22 cellular contexts compared by ENCODE assay signal in the genomic region with DNA sequence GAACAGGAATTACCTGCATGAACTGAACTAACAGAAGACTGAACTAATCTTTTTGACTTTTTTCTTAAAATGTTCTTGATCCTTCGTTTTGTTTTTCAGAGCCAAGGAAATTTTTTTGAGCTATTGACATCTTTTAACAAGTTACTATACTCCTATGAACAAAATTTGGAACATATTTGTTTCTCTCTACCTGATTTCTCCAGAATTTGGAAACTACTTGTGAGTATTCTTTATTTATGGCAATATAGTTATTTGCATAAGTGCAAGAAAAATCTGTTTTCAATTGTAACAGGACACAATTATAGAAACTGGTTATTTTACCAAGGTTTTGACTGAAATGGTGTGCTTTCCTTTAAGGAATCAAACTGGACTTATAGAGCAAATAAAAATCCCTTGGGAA.
DNase-seq lines count a peak whose midpoint lies in the region; ATAC-seq lines count a peak whose summit lies in the region.
"Had no signal": no experiment of that assay in that cellular context is flagged by ENCODE, and none has a peak within 500 bp of the region (broad histone marks: within the 10 kb centered on the region; RNA-seq: fewer than 3 reads in every experiment).

No MANE protein-coding gene starts in this region.

- no peak overlapping the region for H2AK5ac ChIP-seq in mesendoderm (ENCODE audit: low read length)

- no CpG with 5 or more reads among the region's 1 CpG for WGBS in mesendoderm (ENCODE audit: extremely low coverage, insufficient coverage, low lambda C conversion rate)

- H2BK120ac ChIP-seq in mesendoderm (ENCODE audit: low read depth, low read length): no peak overlapping the region

- H3K36me3 ChIP-seq in mesendoderm (ENCODE audit: control insufficient read depth, insufficient read depth, low read length): no peaks in the 10 kb centered on the region
- H3K36me3 ChIP-seq: BE2C, BLaER1 had no signal

- H3K4me1 ChIP-seq in mesendoderm (ENCODE audit: control insufficient read depth, low read depth, low read length): no peaks in the 10 kb centered on the region
- H3K4me1 ChIP-seq: BE2C, BLaER1 had no signal

- no peaks in the 10 kb centered on the region for H3K79me2 ChIP-seq in mesendoderm (ENCODE audit: control insufficient read depth, insufficient read depth, low read length)

- H3K56ac ChIP-seq in mesendoderm (ENCODE audit: low read length): no peak overlapping the region

- peak; percentile 23 for DNase-seq in NAMALWA (ENCODE audit: low spot score)
- DNase-seq in mesendoderm: peak; percentile 13
- no peak for DNase-seq in activated T-cell treated with anti-CD3 and anti-CD28 coated beads, Interleukin-2, amount 50 U/mL, for 48 hours
- no peak for DNase-seq in NCI-H345 (lab: John Stamatoyannopoulos, UW)
- DNase-seq: 8988T; ACHN; BE2C; C1 segment of cervical spinal cord; CD4-positive, alpha-beta memory T cell; CD4-positive, CD25-positive, alpha-beta regulatory T cell; CD8-positive, alpha-beta memory T cell; COR-L47; DMS 273 treated with DMSO at 0.1 percent for 48 hours; DMS153; DMS53; DMS79; DND-41; EL; GDM1 had no signal

- H2BK5ac ChIP-seq in mesendoderm (ENCODE audit: low read length): no peak overlapping the region

- no peak overlapping the region for H3K9ac ChIP-seq in mesendoderm (ENCODE audit: low read length)
- H3K9ac ChIP-seq: BLaER1 had no signal

- H3K27ac ChIP-seq in mesendoderm (ENCODE audit: low read depth, low read length): no peak overlapping the region
- H3K27ac ChIP-seq: BLaER1 had no signal

- H3K4me2 ChIP-seq in mesendoderm (ENCODE audit: low read length): no peak overlapping the region
- H3K4me2 ChIP-seq: BLaER1 had no signal

- H4K5ac ChIP-seq in mesendoderm (ENCODE audit: low read length): no peak overlapping the region

- H3K18ac ChIP-seq in mesendoderm (ENCODE audit: low read length): no peak overlapping the region

- no peak for ATAC-seq in HG02759 (IDR thresholded peaks at IDR 0.05; ENCODE audit: unreplicated experiment)
- ATAC-seq: GM12878 had no signal

- no peaks in the 10 kb centered on the region for H3K79me1 ChIP-seq in mesendoderm (ENCODE audit: low read length)

- H3K23ac ChIP-seq in mesendoderm (ENCODE audit: low read length): no peak overlapping the region

- H2BK15ac ChIP-seq in mesendoderm (replicated peaks; ENCODE audit: low read depth): no peak overlapping the region

- no peak overlapping the region for H3K4ac ChIP-seq in mesendoderm (ENCODE audit: low read depth, low read length)

- no peak overlapping the region for H3K4me3 ChIP-seq in mesendoderm (ENCODE audit: low read length)
- H3K4me3 ChIP-seq: BLaER1, GM12878 had no signal

- H3K27me3 ChIP-seq in mesendoderm (ENCODE audit: insufficient read depth, low read length, poor library complexity): no peaks in the 10 kb centered on the region
- H3K27me3 ChIP-seq: BE2C, BLaER1 had no signal

- H4K8ac ChIP-seq in mesendoderm (ENCODE audit: low read depth, low read length): no peak overlapping the region

Comparison
In these comparisons a context has a peak if more than half of its experiments do, and no peak if none do; other contexts are left out.
1. DNase-seq: peak in NAMALWA (single experiment) and mesendoderm (single experiment); none in activated T-cell treated with anti-CD3 and anti-CD28 coated beads, Interleukin-2, amount 50 U/mL, for 48 hours (0 of 2) and NCI-H345 (single experiment).